1 cellular context compared by ENCODE assay signal in genomic region chr19:460877-461609, GRCh38.
A peak's percentile ranks its signal among the peaks of the same experiment; 100 is the strongest.
TF ChIP-seq lines count a peak whose summit lies in the region.

TSS of gene SHC2 (minus strand) at chr19:461033. CDS start at chr19:460996, 37 bp downstream.

TF ChIP-seq in K562, 482 proteins besides CTCF, POLR2A, EP300 and RAD21 (continued from another document):
- TF ChIP-seq PBX2 (CRISPR knock-in tag; IDR thresholded peaks at IDR 0.05; ENCODE audit: low read depth): no peak
- TF ChIP-seq PBX2 (tag; conservative IDR thresholded peaks at IDR 0.05; ENCODE audit: low read depth): no peak
- TF ChIP-seq ZNF449 (CRISPR knock-in tag; IDR thresholded peaks at IDR 0.05): peak; percentile 54; the same call in 1 of the 2 replicates
